In genomic region chr3:149715247-149715646, GRCh38 we compare ENCODE assay signal across 7 cellular contexts.
"Had no signal": no experiment of that assay in that cellular context is flagged by ENCODE, and none has a peak within 500 bp of the region (broad histone marks: within the 10 kb centered on the region; RNA-seq: fewer than 3 reads in every experiment).

No MANE protein-coding gene starts in this region.

- H3K4me2 ChIP-seq: GM23338 had no signal

- H3K27ac Mint-ChIP-seq: GM23338, H9, IgD-negative memory B cell had no signal

- H3K27me3 Mint-ChIP-seq: IgD-negative memory B cell had no signal

- H3K36me3 Mint-ChIP-seq: IgD-negative memory B cell had no signal

- H3K4me3 Mint-ChIP-seq: GM23338, H9, IgD-negative memory B cell had no signal

- DNase-seq: H9, HCEC 1CT had no signal

- FAIRE-seq: H1, H54 had no signal

- H3K9me3 Mint-ChIP-seq: IgD-negative memory B cell had no signal

- H2AFZ ChIP-seq: GM23338 had no signal

- H3K27ac ChIP-seq: HL-60 had no signal

- H3K4me3 ChIP-seq: GM23338 had no signal
